Comparison of ENCODE assay signal across 36 cellular contexts in genomic region chrX:2427737-2428136, GRCh38.
"Had no signal": no experiment of that assay in that cellular context is flagged by ENCODE, and none has a peak within 500 bp of the region (broad histone marks: within the 10 kb centered on the region; RNA-seq: fewer than 3 reads in every experiment).

No MANE protein-coding gene starts in this region.

- H3K27ac ChIP-seq: adrenal gland, body of pancreas, brain microvascular endothelial cell, breast epithelium, VCaP had no signal

- H3K27ac Mint-ChIP-seq: activated CD4-positive, alpha-beta memory T cell treated with anti-CD3 and anti-CD28 coated beads, Interleukin-2, amount 10 ng/mL, durations not matched to agents 7 days and 5 days; activated CD4-positive, alpha-beta T cell treated with anti-CD3 and anti-CD28 coated beads for 36 hours; activated CD4-positive, alpha-beta T cell treated with anti-CD3 and anti-CD28 coated beads, Interleukin-2, amount 10 ng/mL, durations not matched to agents 7 days and 5 days; activated CD8-positive, alpha-beta memory T cell treated with anti-CD3 and anti-CD28 coated beads, Interleukin-2, amount 10 ng/mL, durations not matched to agents 7 days and 5 days; activated CD8-positive, alpha-beta T cell treated with anti-CD3 and anti-CD28 coated beads, Interleukin-2, amount 10 ng/mL, durations not matched to agents 7 days and 5 days; activated naive CD4-positive, alpha-beta T cell treated with anti-CD3 and anti-CD28 coated beads for 36 hours; activated naive CD4-positive, alpha-beta T cell treated with anti-CD3 and anti-CD28 coated beads, Interleukin-2, amount 50 U/mL, for 72 hours; activated naive CD8-positive, alpha-beta T cell treated with anti-CD3 and anti-CD28 coated beads for 36 hours; activated T-cell treated with anti-CD3 and anti-CD28 coated beads, Interleukin-2, amount 50 U/mL, for 24 hours; activated T-cell treated with anti-CD3 and anti-CD28 coated beads, Interleukin-2, amount 50 U/mL, for 72 hours; activated T-helper 1 cell treated with anti-CD3 and anti-CD28 coated beads, Interleukin-12 subunit alpha, Interleukin-12 subunit beta, Interleukin-2, Interleukin-4 antibody, amounts not matched to agents 30 ng/mL and 10 ng/mL and 1 ng/mL, durations not matched to agents 14 hours and 24 hours and 36 hours; activated T-helper 17 cell treated with anti-CD3 and anti-CD28 coated beads, Interleukin-2, amount 50 U/mL, for 72 hours; T-cell; T-helper 2 cell treated with Interferon-gamma antibody and Interleukin-4, amounts not matched to agents 5 μg/mL and 100 μg/mL, for 36 hours had no signal

- H3K27me3 Mint-ChIP-seq: activated CD4-positive, alpha-beta memory T cell treated with anti-CD3 and anti-CD28 coated beads, Interleukin-2, amount 10 ng/mL, durations not matched to agents 7 days and 5 days; activated CD4-positive, alpha-beta T cell treated with anti-CD3 and anti-CD28 coated beads for 36 hours; activated CD4-positive, alpha-beta T cell treated with anti-CD3 and anti-CD28 coated beads, Interleukin-2, amount 10 ng/mL, durations not matched to agents 7 days and 5 days; activated CD8-positive, alpha-beta memory T cell treated with anti-CD3 and anti-CD28 coated beads, Interleukin-2, amount 10 ng/mL, durations not matched to agents 7 days and 5 days; activated naive CD8-positive, alpha-beta T cell treated with anti-CD3 and anti-CD28 coated beads for 36 hours; activated T-cell treated with anti-CD3 and anti-CD28 coated beads, Interleukin-2, amount 50 U/mL, for 24 hours; activated T-helper 17 cell treated with anti-CD3 and anti-CD28 coated beads, Interleukin-2, amount 50 U/mL, for 72 hours; T-cell had no signal

- H3K9me3 Mint-ChIP-seq: activated T-helper 17 cell treated with anti-CD3 and anti-CD28 coated beads, Interleukin-2, amount 50 U/mL, for 72 hours had no signal

- H3K4me3 Mint-ChIP-seq: activated CD4-positive, alpha-beta memory T cell treated with anti-CD3 and anti-CD28 coated beads, Interleukin-2, amount 10 ng/mL, durations not matched to agents 7 days and 5 days; activated CD4-positive, alpha-beta T cell treated with anti-CD3 and anti-CD28 coated beads for 36 hours; activated CD4-positive, alpha-beta T cell treated with anti-CD3 and anti-CD28 coated beads, Interleukin-2, amount 10 ng/mL, durations not matched to agents 7 days and 5 days; activated CD8-positive, alpha-beta memory T cell treated with anti-CD3 and anti-CD28 coated beads, Interleukin-2, amount 10 ng/mL, durations not matched to agents 7 days and 5 days; activated CD8-positive, alpha-beta T cell treated with anti-CD3 and anti-CD28 coated beads, Interleukin-2, amount 10 ng/mL, durations not matched to agents 7 days and 5 days; activated naive CD4-positive, alpha-beta T cell treated with anti-CD3 and anti-CD28 coated beads for 36 hours; activated naive CD8-positive, alpha-beta T cell treated with anti-CD3 and anti-CD28 coated beads for 36 hours; activated T-cell treated with anti-CD3 and anti-CD28 coated beads, Interleukin-2, amount 50 U/mL, for 24 hours; activated T-cell treated with anti-CD3 and anti-CD28 coated beads, Interleukin-2, amount 50 U/mL, for 72 hours; activated T-helper 1 cell treated with anti-CD3 and anti-CD28 coated beads, Interleukin-12 subunit alpha, Interleukin-12 subunit beta, Interleukin-2, Interleukin-4 antibody, amounts not matched to agents 30 ng/mL and 10 ng/mL and 1 ng/mL, durations not matched to agents 14 hours and 24 hours and 36 hours; activated T-helper 17 cell treated with anti-CD3 and anti-CD28 coated beads, Interleukin-2, amount 50 U/mL, for 72 hours; T-cell; T-helper 2 cell treated with Interferon-gamma antibody and Interleukin-4, amounts not matched to agents 5 μg/mL and 100 μg/mL, for 36 hours had no signal

- H3K4me1 Mint-ChIP-seq: activated CD4-positive, alpha-beta memory T cell treated with anti-CD3 and anti-CD28 coated beads, Interleukin-2, amount 10 ng/mL, durations not matched to agents 7 days and 5 days; activated CD4-positive, alpha-beta T cell treated with anti-CD3 and anti-CD28 coated beads for 36 hours; activated CD4-positive, alpha-beta T cell treated with anti-CD3 and anti-CD28 coated beads, Interleukin-2, amount 10 ng/mL, durations not matched to agents 7 days and 5 days; activated CD8-positive, alpha-beta memory T cell treated with anti-CD3 and anti-CD28 coated beads, Interleukin-2, amount 10 ng/mL, durations not matched to agents 7 days and 5 days; activated naive CD8-positive, alpha-beta T cell treated with anti-CD3 and anti-CD28 coated beads for 36 hours; activated T-helper 17 cell treated with anti-CD3 and anti-CD28 coated beads, Interleukin-2, amount 50 U/mL, for 72 hours; T-cell had no signal

- H3K36me3 ChIP-seq: brain microvascular endothelial cell, breast epithelium had no signal

- H3K9me3 ChIP-seq: adrenal gland, body of pancreas had no signal

- FAIRE-seq: astrocyte had no signal

- DNase-seq: activated CD4-positive, alpha-beta memory T cell treated with anti-CD3 and anti-CD28 coated beads, Interleukin-2, amount 10 ng/mL, durations not matched to agents 7 days and 5 days; activated CD4-positive, alpha-beta T cell treated with anti-CD3 and anti-CD28 coated beads for 1 hour; activated CD4-positive, alpha-beta T cell treated with anti-CD3 and anti-CD28 coated beads for 36 hours; activated CD4-positive, alpha-beta T cell treated with anti-CD3 and anti-CD28 coated beads for 48 hours; activated CD4-positive, alpha-beta T cell treated with anti-CD3 and anti-CD28 coated beads, Interleukin-2, amount 10 ng/mL, durations not matched to agents 7 days and 5 days; activated CD4-positive, alpha-beta T cell treated with anti-CD3 and anti-CD28 coated beads, Interleukin-2, amount 50 U/mL, for 48 hours; activated CD4-positive, CD25-positive, alpha-beta regulatory T cell; activated CD8-positive, alpha-beta memory T cell treated with anti-CD3 and anti-CD28 coated beads for 24 hours; activated CD8-positive, alpha-beta memory T cell treated with anti-CD3 and anti-CD28 coated beads, Interleukin-2, amount 10 ng/mL, durations not matched to agents 7 days and 5 days; activated CD8-positive, alpha-beta memory T cell treated with anti-CD3 and anti-CD28 coated beads, Interleukin-2, amount 50 U/mL, for 48 hours; activated CD8-positive, alpha-beta T cell treated with anti-CD3 and anti-CD28 coated beads, Interleukin-2, amount 10 ng/mL, durations not matched to agents 7 days and 5 days; activated effector memory CD4-positive, alpha-beta T cell treated with anti-CD3 and anti-CD28 coated beads, Interleukin-2, amount 50 U/mL, for 16 hours; activated gamma-delta T cell treated with Interleukin-2 at 50 U/mL for 16 hours; activated naive CD4-positive, alpha-beta T cell; activated naive CD4-positive, alpha-beta T cell treated with anti-CD3 and anti-CD28 coated beads for 36 hours; activated naive CD4-positive, alpha-beta T cell treated with anti-CD3 and anti-CD28 coated beads, Interleukin-2, amount 50 U/mL, for 16 hours; activated naive CD8-positive, alpha-beta T cell treated with anti-CD3 and anti-CD28 coated beads for 36 hours; activated T-cell treated with anti-CD3 and anti-CD28 coated beads, Interleukin-2, amount 50 U/mL, for 24 hours; activated T-cell treated with anti-CD3 and anti-CD28 coated beads, Interleukin-2, amount 50 U/mL, for 72 hours; adrenal gland; amniotic stem cell; aorta; body of pancreas; brain microvascular endothelial cell; central memory CD4-positive, alpha-beta T cell; T-cell; T-helper 2 cell; T-helper 9 cell had no signal

- H3K4me1 ChIP-seq: adrenal gland, breast epithelium had no signal

- H3K27me3 ChIP-seq: adrenal gland, body of pancreas, brain microvascular endothelial cell, breast epithelium had no signal

- ATAC-seq: activated CD4-positive, alpha-beta T cell treated with anti-CD3 and anti-CD28 coated beads for 36 hours; activated CD4-positive, CD25-positive, alpha-beta regulatory T cell treated with anti-CD3 and anti-CD28 coated beads, Interleukin-2, amount 50 U/mL, for 24 hours; activated CD8-positive, alpha-beta memory T cell treated with anti-CD3 and anti-CD28 coated beads, Interleukin-2, amount 10 ng/mL, durations not matched to agents 7 days and 5 days; activated CD8-positive, alpha-beta T cell treated with anti-CD3 and anti-CD28 coated beads, Interleukin-2, amount 10 ng/mL, durations not matched to agents 7 days and 5 days; activated naive CD4-positive, alpha-beta T cell treated with anti-CD3 and anti-CD28 coated beads, Interleukin-2, amount 50 U/mL, for 72 hours; activated T-cell treated with anti-CD3 and anti-CD28 coated beads, Interleukin-2, amount 50 U/mL, for 72 hours; activated T-helper 17 cell treated with anti-CD3 and anti-CD28 coated beads, Interleukin-2, amount 50 U/mL, for 72 hours; body of pancreas; T-cell had no signal

- H3K4me3 ChIP-seq: adrenal gland, body of pancreas, breast epithelium had no signal
